Comparison of ENCODE assay signal across 17 cellular contexts in genomic region chr7:128894101-128894440, GRCh38. TPM values are rescaled to one million over a fixed set of nuclear protein-coding genes. Genes with fewer than 3 reads are reported as not detected.
DNase-seq lines count a peak whose midpoint lies in the region; ATAC-seq and TF ChIP-seq lines count a peak whose summit lies in the region.
"Had no signal": no experiment of that assay in that cellular context is flagged by ENCODE, and none has a peak within 500 bp of the region (broad histone marks: within the 10 kb centered on the region; RNA-seq: fewer than 3 reads in every experiment).

No MANE protein-coding gene starts in this region.

- no peak overlapping the region for H3K27ac Mint-ChIP-seq in natural killer cell treated with Interleukin-12 subunit alpha and Interleukin-12 subunit beta and Interleukin-15 and Interleukin-18, amount 100 ng/mL, for 72 hours
- H3K27ac Mint-ChIP-seq in natural killer cell: no peak overlapping the region
- H3K27ac Mint-ChIP-seq: CD4-positive, CD25-positive, alpha-beta regulatory T cell; HFFc6 had no signal

- peaks cover 6 to 11% of the 10 kb centered on the region in 2 donors for H3K27me3 Mint-ChIP-seq in natural killer cell treated with Interleukin-12 subunit alpha and Interleukin-12 subunit beta and Interleukin-15 and Interleukin-18, amount 100 ng/mL, for 72 hours
- H3K27me3 Mint-ChIP-seq in natural killer cell (ENCODE audit: low read depth in 2 of 2): peaks cover 0 to 7% of the 10 kb centered on the region in 2 donors

- no peak overlapping the region for H3K4me3 Mint-ChIP-seq in natural killer cell treated with Interleukin-12 subunit alpha and Interleukin-12 subunit beta and Interleukin-15 and Interleukin-18, amount 100 ng/mL, for 72 hours
- H3K4me3 Mint-ChIP-seq in natural killer cell: no peak overlapping the region
- H3K4me3 Mint-ChIP-seq: CD4-positive, CD25-positive, alpha-beta regulatory T cell; HFFc6 had no signal

- H3K9me3 Mint-ChIP-seq in natural killer cell treated with Interleukin-12 subunit alpha and Interleukin-12 subunit beta and Interleukin-15 and Interleukin-18, amount 100 ng/mL, for 72 hours: no peaks in the 10 kb centered on the region
- no peaks in the 10 kb centered on the region for H3K9me3 Mint-ChIP-seq in natural killer cell
- H3K9me3 Mint-ChIP-seq: HFFc6 had no signal

- TF ChIP-seq RAD21 in SK-N-SH (IDR thresholded peaks at IDR 0.05; ENCODE audit: low read length): no peak

- no peaks in the 10 kb centered on the region for H3K79me2 ChIP-seq in SK-N-SH (ENCODE audit: insufficient read depth)

- no peaks in the 10 kb centered on the region for H3K9me2 ChIP-seq in SK-N-SH

- peaks cover 14% of the 10 kb centered on the region; the same call in 1 of the 2 replicates for H3K27me3 ChIP-seq in SK-N-SH (ENCODE audit: insufficient read depth)
- H3K27me3 ChIP-seq in vagina: no peaks in the 10 kb centered on the region
- H3K27me3 ChIP-seq in BE2C: peaks cover 4% of the 10 kb centered on the region; the same call in 1 of the 2 replicates

- intact Hi-C loops in natural killer cell (cut with micrococcal nuclease): no loop called here
- intact Hi-C loops in posterior vena cava (cut with DNase I): no loop called here
- intact Hi-C loops in vagina (cut with DNase I): no loop called here

- WGBS in SK-N-SH (ENCODE audit: low lambda C conversion rate): 80% methylated on average over 6 of the region's 6 CpGs

- ATAC-seq in SK-N-SH treated with all-trans-retinoic acid at 6 μM for 48 hours (no peak), natural killer cell (no peak)
- no peak for ATAC-seq in natural killer cell treated with Interleukin-12 subunit alpha and Interleukin-12 subunit beta and Interleukin-15 and Interleukin-18, amount 100 ng/mL, for 72 hours

- no peak overlapping the region for H3K9ac ChIP-seq in SK-N-SH
- H3K9ac ChIP-seq: BLaER1 treated with 17β-estradiol and CSF1 and Interleukin-3, amounts not matched to agents 10 nM and 100 nM had no signal

- H3K4me1 ChIP-seq in SK-N-SH (ENCODE audit: control insufficient read depth in 1 of 2, insufficient read depth in 2 of 2, low read depth in 1 of 2, low read length in 1 of 2): no peaks in the 10 kb centered on the region; a peak in 1 of 4 replicates
- peaks cover 28% of the 10 kb centered on the region for H3K4me1 ChIP-seq in vagina
- no peaks in the 10 kb centered on the region for H3K4me1 ChIP-seq in BE2C
- H3K4me1 ChIP-seq: BLaER1 treated with 17β-estradiol and CSF1 and Interleukin-3, amounts not matched to agents 10 nM and 100 nM had no signal

- H2AFZ ChIP-seq in SK-N-SH (ENCODE audit: low read depth): no peak overlapping the region

- TF ChIP-seq POLR2A in vagina (IDR thresholded peaks at IDR 0.05): no peak

- peak; percentile 23 for DNase-seq in SK-N-SH
- peak; percentile 60 for DNase-seq in natural killer cell treated with Interleukin-12 subunit alpha and Interleukin-12 subunit beta and Interleukin-15 and Interleukin-18, amount 100 ng/mL, for 72 hours (ENCODE audit: low spot score)
- no peak for DNase-seq in natural killer cell
- peak; percentile 41 for DNase-seq in ecto neural progenitor cell (ENCODE audit: low spot score)
- peak; percentile 46 for DNase-seq in posterior vena cava (ENCODE audit: low spot score)
- no peak for DNase-seq in vagina (ENCODE audit: extremely low spot score in 2 of 2)
- DNase-seq in BE2C: no peak
- DNase-seq: AML-193; CD4-positive, CD25-positive, alpha-beta regulatory T cell; DMS53; GF-D8; HFFc6 had no signal

- CTCF ChIA-PET in SK-N-SH (lab: Yijun Ruan, JAX): interaction anchor here (0.5 to 4.1 kb wide), 5 partner anchors 9 to 434 kb away, joined by 3 to 31 read pairs (median 5); no protein-coding TSS in a partner anchor

- no peaks in the 10 kb centered on the region for H3K4me1 Mint-ChIP-seq in natural killer cell treated with Interleukin-12 subunit alpha and Interleukin-12 subunit beta and Interleukin-15 and Interleukin-18, amount 100 ng/mL, for 72 hours (ENCODE audit: low read depth in 2 of 2)
- no peaks in the 10 kb centered on the region for H3K4me1 Mint-ChIP-seq in natural killer cell

- no peaks in the 10 kb centered on the region for H3F3A ChIP-seq in SK-N-SH (replicated peaks; ENCODE audit: insufficient read depth)

- H3K4me3 ChIP-seq in SK-N-SH (ENCODE audit: low read depth in 2 of 2, low read length in 1 of 2): no peak overlapping the region
- no peak overlapping the region for H3K4me3 ChIP-seq in vagina
- H3K4me3 ChIP-seq in BE2C (ENCODE audit: low read depth, low read length): no peak overlapping the region
- H3K4me3 ChIP-seq: BLaER1 treated with 17β-estradiol and CSF1 and Interleukin-3, amounts not matched to agents 10 nM and 100 nM; HAP-1 had no signal

- POLR2A ChIA-PET in SK-N-SH (lab: Yijun Ruan, JAX): no interaction called here

- H3K36me3 Mint-ChIP-seq in natural killer cell treated with Interleukin-12 subunit alpha and Interleukin-12 subunit beta and Interleukin-15 and Interleukin-18, amount 100 ng/mL, for 72 hours: no peaks in the 10 kb centered on the region
- H3K36me3 Mint-ChIP-seq in natural killer cell: no peaks in the 10 kb centered on the region
- H3K36me3 Mint-ChIP-seq: CD4-positive, CD25-positive, alpha-beta regulatory T cell had no signal

- H4K20me1 ChIP-seq in SK-N-SH (ENCODE audit: insufficient read depth): no peaks in the 10 kb centered on the region
- H4K20me1 ChIP-seq: BLaER1 treated with 17β-estradiol and CSF1 and Interleukin-3, amounts not matched to agents 10 nM and 100 nM had no signal

- no peak overlapping the region for H3K4me2 ChIP-seq in SK-N-SH
- H3K4me2 ChIP-seq: BLaER1 treated with 17β-estradiol and CSF1 and Interleukin-3, amounts not matched to agents 10 nM and 100 nM had no signal

- TF ChIP-seq CTCF in SK-N-SH (IDR thresholded peaks at IDR 0.05): no peak
- TF ChIP-seq CTCF in natural killer cell (IDR thresholded peaks at IDR 0.05): no peak
- TF ChIP-seq CTCF in vagina (IDR thresholded peaks at IDR 0.05): no peak
- no peak for TF ChIP-seq CTCF in BE2C (IDR thresholded peaks at IDR 0.05; ENCODE audit: low read depth, low read length)

- H3K36me3 ChIP-seq in SK-N-SH (replicated peaks in 1 of 2; ENCODE audit: control insufficient read depth in 1 of 2, insufficient read depth in 2 of 2, low read length in 1 of 2) (no peaks in the 10 kb centered on the region), vagina (no peaks in the 10 kb centered on the region), BE2C (no peaks in the 10 kb centered on the region)
- H3K36me3 ChIP-seq: BLaER1 treated with 17β-estradiol and CSF1 and Interleukin-3, amounts not matched to agents 10 nM and 100 nM; HAP-1 had no signal

- no peak for TF ChIP-seq EP300 in SK-N-SH (IDR thresholded peaks at IDR 0.05; ENCODE audit: borderline replicate concordance in 1 of 2, low read depth in 1 of 2, low read length in 1 of 2)

- H3K9me3 ChIP-seq in SK-N-SH (0 out of 2 replicates have a peak, but pooled peaks cover 3% of the 10 kb centered on the region), vagina (no peaks in the 10 kb centered on the region), BE2C (no peaks in the 10 kb centered on the region)
- H3K9me3 ChIP-seq: HAP-1 had no signal

- H3K27ac ChIP-seq in SK-N-SH (ENCODE audit: low read depth in 2 of 2, low read length in 1 of 2) (no peak overlapping the region), vagina (no peak overlapping the region)
- H3K27ac ChIP-seq: 22Rv1; BLaER1 treated with 17β-estradiol and CSF1 and Interleukin-3, amounts not matched to agents 10 nM and 100 nM; HL-60 had no signal

TF ChIP-seq in SK-N-SH, 30 proteins besides CTCF, POLR2A, EP300 and RAD21 (continues in another document):
- no peak for TF ChIP-seq RXRA (IDR thresholded peaks at IDR 0.05; ENCODE audit: borderline replicate concordance, low read depth)
- TF ChIP-seq TEAD4 (IDR thresholded peaks at IDR 0.05; ENCODE audit: borderline replicate concordance, insufficient read depth): no peak
- no peak for TF ChIP-seq TAF1 (IDR thresholded peaks at IDR 0.05; ENCODE audit: borderline replicate concordance, low read depth, low read length)
- no peak for TF ChIP-seq NFIC (IDR thresholded peaks at IDR 0.05; ENCODE audit: borderline replicate concordance)
- TF ChIP-seq GABPA (IDR thresholded peaks at IDR 0.05; ENCODE audit: low read depth): no peak

TF ChIP-seq in SK-N-SH treated with all-trans-retinoic acid at 6 μM for 48 hours, 23 proteins besides CTCF, POLR2A, EP300 and RAD21:
- no peak for TF ChIP-seq ZFP30 (CRISPR knock-in tag; IDR thresholded peaks at IDR 0.05)
- no peak for TF ChIP-seq ESRRG (CRISPR knock-in tag; IDR thresholded peaks at IDR 0.05)

RNA-seq across cellular contexts. Expression of gene KCP, which starts 16.4 kb away (rescaled TPM):
- not detected in 2 replicates for polyA plus RNA-seq in SK-N-SH (2012; rRNA removed)
- polyA plus RNA-seq in SK-N-SH (2012; cell fraction: cytosol; rRNA removed): 0.01 TPM in 1 of 2 replicates, not detected in the other
- 0.08 and 0.11 TPM in 2 replicates for polyA plus RNA-seq in SK-N-SH (2012; cell fraction: nucleus; rRNA removed)
- total RNA-seq in natural killer cell treated with Interleukin-12 subunit alpha and Interleukin-12 subunit beta and Interleukin-15 and Interleukin-18, amount 100 ng/mL, for 72 hours: 1 to 10 TPM in 1 of 2 donors, under 1 TPM in 1; 0.17 to 1.1 TPM
- total RNA-seq in natural killer cell (under 1 TPM in 2 of 3 donors, not detected in 1; 0.49 to 0.95 TPM), posterior vena cava (1 to 10 TPM in 1 of 2 donors, under 1 TPM in 1; 0.95 to 1.3 TPM), vagina (1.2 TPM)
- polyA plus RNA-seq in BE2C (2012; ENCODE audit: insufficient read depth, insufficient read length, low read depth): 5.7 TPM

RNA-seq across cellular contexts. Expression of gene ATP6V1F, which starts 31.4 kb away (rescaled TPM):
- polyA plus RNA-seq in SK-N-SH (2012; rRNA removed): 437 and 495 TPM in 2 replicates
- polyA plus RNA-seq in SK-N-SH (2012; cell fraction: cytosol; rRNA removed): 349 and 422 TPM in 2 replicates
- polyA plus RNA-seq in SK-N-SH (2012; cell fraction: nucleus; rRNA removed): 110 and 142 TPM in 2 replicates
- 100 to 1,000 TPM; 115 to 145 TPM for total RNA-seq in natural killer cell treated with Interleukin-12 subunit alpha and Interleukin-12 subunit beta and Interleukin-15 and Interleukin-18, amount 100 ng/mL, for 72 hours
- total RNA-seq in natural killer cell (10 to 100 TPM; 82.9 to 98.0 (median 94.3) TPM), posterior vena cava (100 to 1,000 TPM; 106 to 115 TPM), vagina (119 TPM)
- polyA plus RNA-seq in BE2C (2012; ENCODE audit: insufficient read depth, insufficient read length, low read depth): 748 TPM

RNA-seq across cellular contexts. Expression of gene IRF5, which starts 43.7 kb away (rescaled TPM):
- 0.62 and 1.0 TPM in 2 replicates for polyA plus RNA-seq in SK-N-SH (2012; rRNA removed)
- polyA plus RNA-seq in SK-N-SH (2012; cell fraction: cytosol; rRNA removed): 0.22 and 0.41 TPM in 2 replicates
- 4.6 and 5.5 TPM in 2 replicates for polyA plus RNA-seq in SK-N-SH (2012; cell fraction: nucleus; rRNA removed)
- 10 to 100 TPM; 26.5 to 43.4 TPM for total RNA-seq in natural killer cell treated with Interleukin-12 subunit alpha and Interleukin-12 subunit beta and Interleukin-15 and Interleukin-18, amount 100 ng/mL, for 72 hours
- total RNA-seq in natural killer cell (10 to 100 TPM; 13.0 to 20.2 (median 19.5) TPM), posterior vena cava (10 to 100 TPM in 1 of 2 donors, 1 to 10 TPM in 1; 5.8 to 10.3 TPM), vagina (15.0 TPM)
- polyA plus RNA-seq in BE2C (2012; ENCODE audit: insufficient read depth, insufficient read length, low read depth): 1.1 TPM

Comparison
In these comparisons a context has a peak if more than half of its experiments do, and no peak if none do; other contexts are left out.
1. DNase-seq: peak in SK-N-SH (single experiment), natural killer cell treated with Interleukin-12 subunit alpha and Interleukin-12 subunit beta and Interleukin-15 and Interleukin-18, amount 100 ng/mL, for 72 hours (single experiment), ecto neural progenitor cell (single experiment) and posterior vena cava (single experiment); none in natural killer cell (single experiment), vagina (0 of 2) and BE2C (single experiment).